ENCODE assay signal across 13 cellular contexts in genomic region chr1:232378266-232379041, GRCh38.
DNase-seq lines count a peak whose midpoint lies in the region; ATAC-seq and TF ChIP-seq lines count a peak whose summit lies in the region.
"Had no signal": no experiment of that assay in that cellular context is flagged by ENCODE, and none has a peak within 500 bp of the region (broad histone marks: within the 10 kb centered on the region; RNA-seq: fewer than 3 reads in every experiment).

No MANE protein-coding gene starts in this region.

- TF ChIP-seq EP300 in esophagus muscularis mucosa (IDR thresholded peaks at IDR 0.05) (no peak), gastroesophageal sphincter (IDR thresholded peaks at IDR 0.05) (no peak)

- no peak for ATAC-seq in GM21737 (IDR thresholded peaks at IDR 0.05; ENCODE audit: unreplicated experiment)
- ATAC-seq in HG03439 (IDR thresholded peaks at IDR 0.05; ENCODE audit: unreplicated experiment): no peak
- no peak for ATAC-seq in gastroesophageal sphincter
- ATAC-seq: stimulated activated naive B cell treated with anti-CD40 and anti-IgM and Interleukin-4, amounts not matched to agents 10 μg/mL and 1 μg/mL and 100 μg/mL, for 72 hours had no signal

- H3K18ac ChIP-seq in trophoblast cell (ENCODE audit: low read length): no peak overlapping the region

- H4K12ac ChIP-seq in trophoblast cell (ENCODE audit: low read depth, low read length): no peak overlapping the region

- H3K4me2 ChIP-seq in trophoblast cell (ENCODE audit: low read length): no peak overlapping the region

- H3K79me2 ChIP-seq in trophoblast cell (ENCODE audit: control insufficient read depth, insufficient read depth, low read length, poor library complexity): no peaks in the 10 kb centered on the region

- peak overlapping the region; percentile 9 for H3K14ac ChIP-seq in trophoblast cell (ENCODE audit: low read length)

- H2AK5ac ChIP-seq in trophoblast cell (ENCODE audit: low read length): no peak overlapping the region

- no peak overlapping the region for H3K9ac ChIP-seq in trophoblast cell (ENCODE audit: low read length)

- no peak overlapping the region for H4K8ac ChIP-seq in trophoblast cell (ENCODE audit: low read depth, low read length)

- no peak overlapping the region for H3K4me3 ChIP-seq in LNCaP clone FGC (ENCODE audit: low read depth, low read length)
- no peak overlapping the region for H3K4me3 ChIP-seq in esophagus muscularis mucosa
- no peak overlapping the region for H3K4me3 ChIP-seq in trophoblast cell (ENCODE audit: low read depth, low read length)
- H3K4me3 ChIP-seq in gastroesophageal sphincter: no peak overlapping the region

- H3K9me3 ChIP-seq in esophagus muscularis mucosa: no peaks in the 10 kb centered on the region
- peaks cover 4% of the 10 kb centered on the region for H3K9me3 ChIP-seq in trophoblast cell (ENCODE audit: insufficient read depth, low read depth, low read length)
- no peaks in the 10 kb centered on the region for H3K9me3 ChIP-seq in gastroesophageal sphincter

- peak overlapping the region; percentile 0 for H2AFZ ChIP-seq in trophoblast cell (ENCODE audit: insufficient read depth, low read length, poor library complexity)

- TF ChIP-seq CTCF in LNCaP clone FGC (IDR thresholded peaks at IDR 0.05; ENCODE audit: control insufficient read depth, extremely low read depth, insufficient read depth) (no peak), esophagus muscularis mucosa (IDR thresholded peaks at IDR 0.05) (no peak), gastroesophageal sphincter (IDR thresholded peaks at IDR 0.05) (no peak)

- H3K4me1 ChIP-seq in esophagus muscularis mucosa (peaks cover 12 to 25% (median 16%) of the 10 kb centered on the region in 4 donors), trophoblast cell (ENCODE audit: control insufficient read depth in 1 of 2, insufficient read depth in 2 of 2, low read length in 2 of 2) (peaks cover 9 to 13% of the 10 kb centered on the region in 2 experiments), gastroesophageal sphincter (peaks cover 0 to 22% (median 4%) of the 10 kb centered on the region in 3 donors)

- H3K27ac ChIP-seq in esophagus muscularis mucosa (replicated peaks in 1 of 4) (peak overlapping the region in 3 of 4 donors; percentile 17 to 30 (median 28)), trophoblast cell (ENCODE audit: low read depth, low read length) (peak overlapping the region; percentile 5), gastroesophageal sphincter (peak overlapping the region in 2 of 4 donors; percentile 38 to 49)

- H2BK5ac ChIP-seq in trophoblast cell (ENCODE audit: low read depth, low read length, poor library complexity): peak overlapping the region; percentile 2

- DNase-seq in LNCaP clone FGC (ENCODE audit: low read depth) (peak; percentile 76), NCI-H69 (lab: John Stamatoyannopoulos, UW) (peak; percentile 50), esophagus muscularis mucosa (ENCODE audit: extremely low spot score) (no peak), trophoblast cell (no peak), 8988T (no peak)
- DNase-seq: anterior cingulate cortex; DND-41; NCI-H524 treated with DMSO at 0.1 percent for 48 hours; retina; stimulated activated naive B cell treated with anti-CD40 and anti-IgM and Interleukin-4, amounts not matched to agents 10 μg/mL and 1 μg/mL and 100 μg/mL, for 72 hours had no signal

- intact Hi-C loops in esophagus muscularis mucosa (cut with DNase I): no loop called here

- 67% methylated on average over 12 of the region's 13 CpGs for WGBS in esophagus muscularis mucosa
- WGBS in trophoblast cell (ENCODE audit: extremely low coverage, insufficient coverage, insufficient read length): no CpG with 5 or more reads among the region's 13 CpGs
- 61 to 68% methylated on average over 2 to 5 of the region's 13 CpGs for WGBS in gastroesophageal sphincter (ENCODE audit: low coverage in 1 of 2), 2 donors

- peak overlapping the region; percentile 19 for H4K91ac ChIP-seq in trophoblast cell (ENCODE audit: low read depth, low read length)

- no peak overlapping the region for H3K4ac ChIP-seq in trophoblast cell (ENCODE audit: low read depth, low read length)

- TF ChIP-seq POLR2A in esophagus muscularis mucosa (IDR thresholded peaks at IDR 0.05; ENCODE audit: low read depth) (no peak), gastroesophageal sphincter (IDR thresholded peaks at IDR 0.05) (no peak)

- H3K36me3 ChIP-seq in esophagus muscularis mucosa (no peaks in the 10 kb centered on the region), trophoblast cell (ENCODE audit: control insufficient read depth in 1 of 2, insufficient read depth in 2 of 2, low read length in 2 of 2) (no peaks in the 10 kb centered on the region), gastroesophageal sphincter (no peaks in the 10 kb centered on the region)

- H3K79me1 ChIP-seq in trophoblast cell (ENCODE audit: low read length): no peaks in the 10 kb centered on the region

- no peak overlapping the region for H2BK12ac ChIP-seq in trophoblast cell (ENCODE audit: low read length)

- H3K27me3 ChIP-seq in esophagus muscularis mucosa: no peaks in the 10 kb centered on the region
- H3K27me3 ChIP-seq in trophoblast cell (ENCODE audit: insufficient read depth, low read length): no peaks in the 10 kb centered on the region
- no peaks in the 10 kb centered on the region for H3K27me3 ChIP-seq in gastroesophageal sphincter

- peak overlapping the region; percentile 19 for H2BK120ac ChIP-seq in trophoblast cell (ENCODE audit: insufficient read depth, low read length, poor library complexity)

- no peak overlapping the region for H3K23ac ChIP-seq in trophoblast cell (ENCODE audit: low read length)

Comparison
In these comparisons a context has a peak if more than half of its experiments do, and no peak if none do; other contexts are left out.
1. DNase-seq: peak in LNCaP clone FGC (single experiment) and NCI-H69 (single experiment); none in esophagus muscularis mucosa (single experiment), trophoblast cell (0 of 2) and 8988T (single experiment).